ENCODE assay signal across 1 cellular context in genomic region chr7:6798047-6798446, GRCh38. TPM values are rescaled to one million over a fixed set of nuclear protein-coding genes. Genes with fewer than 3 reads are reported as not detected.
"Had no signal": no experiment of that assay in that cellular context is flagged by ENCODE, and none has a peak within 500 bp of the region (broad histone marks: within the 10 kb centered on the region; RNA-seq: fewer than 3 reads in every experiment).

No MANE protein-coding gene starts in this region.

RNA-seq across cellular contexts. Expression of gene RSPH10B2, which starts 44.1 kb away (rescaled TPM):
- total RNA-seq: suprapubic skin had no signal
